Comparison of ENCODE assay signal across 12 cellular contexts in genomic region chr3:71031151-71031550, GRCh38.
DNase-seq lines count a peak whose midpoint lies in the region; ATAC-seq and TF ChIP-seq lines count a peak whose summit lies in the region.
"Had no signal": no experiment of that assay in that cellular context is flagged by ENCODE, and none has a peak within 500 bp of the region (broad histone marks: within the 10 kb centered on the region; RNA-seq: fewer than 3 reads in every experiment).

No MANE protein-coding gene starts in this region.

- in situ Hi-C loops in KBM-7 (cut with MboI; ENCODE audit: low pct_unique_long_range_greater_than_20kb, low sequenced_read_pairs): no loop called here

- H3K27me3 ChIP-seq in heart left ventricle (no peaks in the 10 kb centered on the region), lower lobe of right lung (ENCODE audit: low read depth) (no peaks in the 10 kb centered on the region), tibial artery (no peaks in the 10 kb centered on the region)
- H3K27me3 ChIP-seq: brain microvascular endothelial cell had no signal

- intact Hi-C loops in heart left ventricle (cut with DNase I) (loop anchor here in 1 of 10 donors (5.0 kb wide), 1 partner anchor 36 kb away; no protein-coding TSS in a partner anchor), cardiac septum (cut with DNase I) (no loop called here), lower lobe of right lung (cut with DNase I) (no loop called here), tibial artery (cut with DNase I; ENCODE audit: low total_unique reads) (no loop called here)

- H3K9me3 ChIP-seq in heart left ventricle (no peaks in the 10 kb centered on the region), lower lobe of right lung (no peaks in the 10 kb centered on the region), tibial artery (no peaks in the 10 kb centered on the region)

- H3K36me3 ChIP-seq in heart left ventricle: peaks cover 0 to 46% (median 14%) of the 10 kb centered on the region in 9 donors
- peaks cover 13% of the 10 kb centered on the region for H3K36me3 ChIP-seq in lower lobe of right lung
- H3K36me3 ChIP-seq in tibial artery: peaks cover 8 to 26% (median 9%) of the 10 kb centered on the region in 3 donors

- peak overlapping the region in 7 of 12 donors; percentile 6 to 69 (median 61) for H3K27ac ChIP-seq in heart left ventricle
- peak overlapping the region; percentile 97 for H3K27ac ChIP-seq in VCaP
- H3K27ac ChIP-seq in lower lobe of right lung: peak overlapping the region; percentile 42
- H3K27ac ChIP-seq in tibial artery: peak overlapping the region; percentile 4 to 39
- H3K27ac ChIP-seq: brain microvascular endothelial cell, PC-9 had no signal

- TF ChIP-seq POLR2A in heart left ventricle (IDR thresholded peaks at IDR 0.05): no peak

- peak in 1 of 4 donors; percentile 23 for ATAC-seq in heart left ventricle
- peak; percentile 25 to 66 for ATAC-seq in lower lobe of right lung

- H3K4me1 ChIP-seq in heart left ventricle (peaks cover 9 to 87% (median 53%) of the 10 kb centered on the region in 12 donors), lower lobe of right lung (peaks cover 57% of the 10 kb centered on the region), tibial artery (peaks cover 0 to 85% (median 49%) of the 10 kb centered on the region in 4 donors)

- TF ChIP-seq CTCF in heart left ventricle (IDR thresholded peaks at IDR 0.05): no peak
- TF ChIP-seq CTCF in VCaP (conservative IDR thresholded peaks at IDR 0.05): no peak
- TF ChIP-seq CTCF in lower lobe of right lung (IDR thresholded peaks at IDR 0.05): no peak
- no peak for TF ChIP-seq CTCF in tibial artery (IDR thresholded peaks at IDR 0.05)

- H3K4me3 ChIP-seq in heart left ventricle: no peak overlapping the region
- H3K4me3 ChIP-seq in lower lobe of right lung: no peak overlapping the region
- H3K4me3 ChIP-seq in tibial artery: no peak overlapping the region
- H3K4me3 ChIP-seq: PC-9 had no signal

- 53 to 69% (median 63%) methylated on average over 1 of the region's 1 CpG for WGBS in heart left ventricle, 4 donors

- DNase-seq in heart left ventricle (no peak), cardiac septum (ENCODE audit: low spot score) (no peak), lower lobe of right lung (no peak), tibial artery (no peak), iPS-NIHi7 (ENCODE audit: extremely low spot score) (no peak), SW 1271 (lab: John Stamatoyannopoulos, UW) (no peak), KBM-7 (no peak)
- DNase-seq: activated CD8-positive, alpha-beta memory T cell treated with anti-CD3 and anti-CD28 coated beads, Interleukin-2, amount 50 U/mL, for 4 hours; brain microvascular endothelial cell; C1 segment of cervical spinal cord; PC-9 had no signal

Comparison
In these comparisons a context has a peak if more than half of its experiments do, and no peak if none do; other contexts are left out.
1. H3K27ac ChIP-seq: peak in every context shown above with its lines; median percentile 97 in VCaP; 61 in heart left ventricle; 42 in lower lobe of right lung; 22 in tibial artery.